Comparison of ENCODE assay signal across 8 cellular contexts in the genomic region with DNA sequence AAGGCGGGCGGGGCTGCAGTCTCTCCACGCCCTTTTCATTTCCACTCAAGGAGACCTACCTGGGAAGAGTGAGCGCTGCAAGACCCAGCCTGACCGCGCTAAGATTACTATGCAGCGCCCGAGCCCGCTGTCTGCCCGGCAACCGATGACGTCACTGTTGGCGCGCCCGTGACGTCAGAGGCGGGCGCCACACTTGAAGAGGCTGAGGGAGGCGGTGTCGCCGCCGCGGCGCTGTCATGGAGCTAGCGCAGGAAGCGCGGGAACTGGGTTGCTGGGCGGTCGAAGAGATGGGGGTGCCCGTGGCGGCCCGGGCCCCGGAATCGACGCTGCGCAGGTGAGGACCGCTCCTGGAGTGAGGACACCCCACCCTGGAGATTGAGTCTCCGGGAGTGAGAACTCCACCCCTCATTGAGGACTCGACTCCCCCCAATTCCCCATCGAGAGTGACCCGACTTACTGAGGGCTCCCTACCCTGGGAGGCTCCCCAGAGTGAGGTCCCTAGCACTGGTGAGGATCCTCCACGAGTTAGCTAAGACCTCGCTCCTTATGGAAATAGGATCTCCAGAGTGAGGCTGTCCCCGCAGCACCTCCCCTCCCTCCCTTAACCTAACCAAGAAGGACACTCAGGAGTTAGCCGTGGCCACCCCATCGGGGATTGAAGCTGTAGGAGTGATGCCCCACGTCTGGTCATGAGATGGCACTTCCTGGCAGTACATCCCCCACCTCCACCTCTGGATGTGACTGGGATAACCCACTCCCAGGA. TPM values are rescaled to one million over a fixed set of nuclear protein-coding genes. Genes with fewer than 3 reads are reported as not detected.
DNase-seq lines count a peak whose midpoint lies in the region; ATAC-seq and TF ChIP-seq lines count a peak whose summit lies in the region.

A gene with protein sequence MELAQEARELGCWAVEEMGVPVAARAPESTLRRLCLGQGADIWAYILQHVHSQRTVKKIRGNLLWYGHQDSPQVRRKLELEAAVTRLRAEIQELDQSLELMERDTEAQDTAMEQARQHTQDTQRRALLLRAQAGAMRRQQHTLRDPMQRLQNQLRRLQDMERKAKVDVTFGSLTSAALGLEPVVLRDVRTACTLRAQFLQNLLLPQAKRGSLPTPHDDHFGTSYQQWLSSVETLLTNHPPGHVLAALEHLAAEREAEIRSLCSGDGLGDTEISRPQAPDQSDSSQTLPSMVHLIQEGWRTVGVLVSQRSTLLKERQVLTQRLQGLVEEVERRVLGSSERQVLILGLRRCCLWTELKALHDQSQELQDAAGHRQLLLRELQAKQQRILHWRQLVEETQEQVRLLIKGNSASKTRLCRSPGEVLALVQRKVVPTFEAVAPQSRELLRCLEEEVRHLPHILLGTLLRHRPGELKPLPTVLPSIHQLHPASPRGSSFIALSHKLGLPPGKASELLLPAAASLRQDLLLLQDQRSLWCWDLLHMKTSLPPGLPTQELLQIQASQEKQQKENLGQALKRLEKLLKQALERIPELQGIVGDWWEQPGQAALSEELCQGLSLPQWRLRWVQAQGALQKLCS (plus strand): TSS at position 177 of the 763 bp plus-strand sequence. CDS start 60 bp downstream, at position 237.

- peak within 1 kb of the TSS; percentile 76 for H3K4me3 Mint-ChIP-seq in CD14-positive monocyte

- H3K27ac ChIP-seq in liver (ENCODE audit: low read depth in 1 of 2, low read length in 2 of 2): no peak within 1 kb of the TSS

- WGBS in liver: under 1% methylated on average over 47 of the region's 47 CpGs

- H3K4me1 ChIP-seq in liver (ENCODE audit: control insufficient read depth in 4 of 4, insufficient read depth in 4 of 4, low read length in 3 of 4): peaks cover 0 to 13% (median 9%) of the 10 kb centered on the region in 4 donors

- H3K27me3 ChIP-seq in liver (ENCODE audit: control insufficient read depth in 4 of 4, insufficient read depth in 4 of 4, low read length in 3 of 4): no peaks in the 10 kb centered on the region

- peak within 1 kb of the TSS; percentile 41 to 87 (median 75) for H3K27ac Mint-ChIP-seq in CD14-positive monocyte

- no peak for TF ChIP-seq RAD21 in liver (IDR thresholded peaks at IDR 0.05)

- H3K36me3 ChIP-seq in liver (ENCODE audit: control insufficient read depth in 4 of 4, insufficient read depth in 3 of 4, low read depth in 1 of 4, low read length in 3 of 4): peaks cover 0 to 4% (median 0%) of the 10 kb centered on the region in 4 donors

- peak within 1 kb of the TSS; percentile 68 to 82 (median 80) for H3K4me3 ChIP-seq in liver (ENCODE audit: low read depth in 1 of 3, low read length in 3 of 3)

- DNase-seq in CD14-positive monocyte (ENCODE audit: low spot score) (peak; percentile 91), HK-2 (ENCODE audit: unreplicated experiment) (peak; percentile 94), NCI-H82 treated with DMSO at 0.1 percent for 48 hours (lab: John Stamatoyannopoulos, UW; ENCODE audit: unreplicated experiment) (peak; percentile 70), dermis microvascular lymphatic vessel endothelial cell (ENCODE audit: low read depth in 2 of 2) (peak; percentile 74 to 92)
- DNase-seq in activated CD4-positive, alpha-beta T cell treated with anti-CD3 and anti-CD28 coated beads, Interleukin-2, amount 50 U/mL, for 48 hours: peak; percentile 95
- peak; percentile 94 for DNase-seq in stimulated activated CD4-positive, alpha-beta T cell treated with anti-CD3 and anti-CD28 coated beads, Interleukin-4, amount 100 ng/mL, for 1 hour

- H3K9me3 Mint-ChIP-seq in CD14-positive monocyte: peaks cover 9 to 18% (median 16%) of the 10 kb centered on the region in 7 donors

- TF ChIP-seq CTCF in CD14-positive monocyte (IDR thresholded peaks at IDR 0.05): no peak
- no peak for TF ChIP-seq CTCF in liver (IDR thresholded peaks at IDR 0.05; ENCODE audit: low read depth, low read length, missing input control)

- peak; percentile 88 for ATAC-seq in GM19397 (IDR thresholded peaks at IDR 0.05; ENCODE audit: unreplicated experiment)

- peaks cover 0 to 2% (median 0%) of the 10 kb centered on the region in 4 donors for H3K9me3 ChIP-seq in liver (ENCODE audit: control insufficient read depth in 4 of 4, low read length in 3 of 4)

- peaks cover 30% of the 10 kb centered on the region for H3K4me1 Mint-ChIP-seq in CD14-positive monocyte

- H3K27me3 Mint-ChIP-seq in CD14-positive monocyte (ENCODE audit: low read depth in 3 of 3): peaks cover 0 to 6% (median 2%) of the 10 kb centered on the region in 3 donors

- intact Hi-C loops in CD14-positive monocyte (cut with micrococcal nuclease): loop anchor here in 1 of 2 donors (2.0 to 5.0 kb wide), 2 partner anchors 16 to 35 kb away; a partner anchor contains a TSS

- peaks cover 12 to 13% of the 10 kb centered on the region in 2 donors for H3K36me3 Mint-ChIP-seq in CD14-positive monocyte

- H3K9ac ChIP-seq in liver (ENCODE audit: low read depth in 1 of 2, low read length in 2 of 2): peak within 1 kb of the TSS; percentile 61 to 77

TF ChIP-seq in liver, 16 proteins besides CTCF, POLR2A, EP300 and RAD21:
- no peak for TF ChIP-seq GABPA (IDR thresholded peaks at IDR 0.05 in 1 of 2, conservative IDR thresholded peaks at IDR 0.05 in 1 of 2)
- peak; percentile 75 for TF ChIP-seq YY1 (IDR thresholded peaks at IDR 0.05)
- TF ChIP-seq SP1 (IDR thresholded peaks at IDR 0.05): peak; percentile 48

RNA-seq across cellular contexts. Expression of the gene that starts here (rescaled TPM):
- polyA plus RNA-seq in CD14-positive monocyte (under 1 TPM; 0.94 to 0.99 TPM), liver (1 to 10 TPM; 1.9 to 2.2 TPM)
- total RNA-seq in dermis microvascular lymphatic vessel endothelial cell (4.9 and 5.6 TPM in 2 replicates), liver (1 to 10 TPM; 2.5 to 7.3 TPM)

Comparison
In these comparisons a context has a peak if more than half of its experiments do, and no peak if none do; other contexts are left out.
1. Peak in DNase-seq in CD14-positive monocyte; RNA of the gene not detected or under 1 TPM.